8 cellular contexts compared by ENCODE assay signal in genomic region chr7:30285067-30285530, GRCh38. TPM values are rescaled to one million over a fixed set of nuclear protein-coding genes. Genes with fewer than 3 reads are reported as not detected.
A peak's percentile ranks its signal among the peaks of the same experiment; 100 is the strongest.
DNase-seq lines count a peak whose midpoint lies in the region; ATAC-seq, FAIRE-seq and TF ChIP-seq lines count a peak whose summit lies in the region.

No MANE protein-coding gene starts in this region.

- H3K4me3 ChIP-seq in Jurkat, Clone E6-1 (ENCODE audit: low read length): peak overlapping the region; percentile 77
- peak overlapping the region; percentile 39 to 57 (median 44) for H3K4me3 ChIP-seq in endothelial cell of umbilical vein (replicated peaks in 1 of 3; ENCODE audit: insufficient read depth in 1 of 3, low read depth in 1 of 3, low read length in 3 of 3)
- H3K4me3 ChIP-seq in naive thymus-derived CD4-positive, alpha-beta T cell (ENCODE audit: low read length): peak overlapping the region; percentile 57

- POLR2A ChIA-PET in endothelial cell of umbilical vein (lab: Charles Lee): no interaction called here
- POLR2A ChIA-PET in naive thymus-derived CD4-positive, alpha-beta T cell (lab: Charles Lee): interaction anchor here (0.6 to 4.6 kb wide), 10 partner anchors 21 to 258 kb away, joined by 3 to 50 read pairs (median 4); partner anchors contain the start of genes FKBP14 and NOD1

- peak overlapping the region; percentile 88 for H3K27ac Mint-ChIP-seq in activated CD8-positive, alpha-beta memory T cell treated with anti-CD3 and anti-CD28 coated beads, Interleukin-2, amount 10 ng/mL, durations not matched to agents 7 days and 5 days
- H3K27ac Mint-ChIP-seq in naive thymus-derived CD4-positive, alpha-beta T cell: peak overlapping the region in 8 of 9 donors; percentile 76 to 92 (median 91)
- no peak overlapping the region for H3K27ac Mint-ChIP-seq in type B pancreatic cell

- H2AFZ ChIP-seq in endothelial cell of umbilical vein (ENCODE audit: low read depth, low read length): peak overlapping the region; percentile 74

- BruUV-seq in endothelial cell of umbilical vein (replicated peaks; lab: Mats Ljungman, UMichigan): no TSS peak

- peak overlapping the region; percentile 84 for H3K27ac ChIP-seq in endothelial cell of umbilical vein (ENCODE audit: insufficient read depth, low read depth, low read length)
- peak overlapping the region; percentile 83 for H3K27ac ChIP-seq in naive thymus-derived CD4-positive, alpha-beta T cell (ENCODE audit: low read depth, low read length)

- H4K20me1 ChIP-seq in endothelial cell of umbilical vein (replicated peaks; ENCODE audit: control insufficient read depth, extremely low read depth, insufficient read depth, low read length): no peaks in the 10 kb centered on the region

- peaks cover 8% of the 10 kb centered on the region for H3K9me3 Mint-ChIP-seq in activated CD8-positive, alpha-beta memory T cell treated with anti-CD3 and anti-CD28 coated beads, Interleukin-2, amount 10 ng/mL, durations not matched to agents 7 days and 5 days (ENCODE audit: low read depth)
- peaks cover 0 to 4% (median 0%) of the 10 kb centered on the region in 11 donors for H3K9me3 Mint-ChIP-seq in naive thymus-derived CD4-positive, alpha-beta T cell
- no peaks in the 10 kb centered on the region for H3K9me3 Mint-ChIP-seq in type B pancreatic cell

- no peaks in the 10 kb centered on the region for H3K9me3 ChIP-seq in endothelial cell of umbilical vein (replicated peaks; ENCODE audit: control insufficient read depth, insufficient read depth, low read length)
- no peaks in the 10 kb centered on the region for H3K9me3 ChIP-seq in naive thymus-derived CD4-positive, alpha-beta T cell (ENCODE audit: control insufficient read depth in 2 of 3, low read length in 3 of 3)

- intact Hi-C loops in endothelial cell of umbilical vein (cut with micrococcal nuclease): loop anchor here (2.0 to 10.0 kb wide), 6 partner anchors 120 to 278 kb away; partner anchors contain the start of gene GGCT
- intact Hi-C loops in naive thymus-derived CD4-positive, alpha-beta T cell (cut with micrococcal nuclease): loop anchor here (2.0 to 10.0 kb wide), 5 partner anchors 46 to 160 kb away; partner anchors contain the start of gene MTURN (in 1 of the 2)

- DNase-seq in DMS53 (lab: John Stamatoyannopoulos, UW) (peak; percentile 90), endothelial cell of umbilical vein (ENCODE audit: low read depth, low spot score) (no peak), type B pancreatic cell (ENCODE audit: extremely low spot score, unreplicated experiment) (no peak), SIG-M5 treated with dmso at 0.1 percent for 504 hours (lab: John Stamatoyannopoulos, UW; ENCODE audit: unreplicated experiment) (no peak)
- no peak for DNase-seq in Jurkat, Clone E6-1 (ENCODE audit: low read depth, low spot score)
- peak; percentile 50 for DNase-seq in activated CD8-positive, alpha-beta memory T cell treated with anti-CD3 and anti-CD28 coated beads, Interleukin-2, amount 10 ng/mL, durations not matched to agents 7 days and 5 days
- DNase-seq in naive thymus-derived CD4-positive, alpha-beta T cell: peak in 3 of 9 donors; percentile 29 to 48 (median 48)

- dilution Hi-C loops in endothelial cell of umbilical vein (cut with MboI; ENCODE audit: extremely low pct_ligation_motif_present, low sequenced_read_pairs): no loop called here

- H3K27me3 Mint-ChIP-seq in activated CD8-positive, alpha-beta memory T cell treated with anti-CD3 and anti-CD28 coated beads, Interleukin-2, amount 10 ng/mL, durations not matched to agents 7 days and 5 days: no peaks in the 10 kb centered on the region
- peaks cover 0 to 2% (median 0%) of the 10 kb centered on the region in 5 donors for H3K27me3 Mint-ChIP-seq in naive thymus-derived CD4-positive, alpha-beta T cell
- no peaks in the 10 kb centered on the region for H3K27me3 Mint-ChIP-seq in type B pancreatic cell

- CTCF ChIA-PET in activated CD8-positive, alpha-beta memory T cell treated with anti-CD3 and anti-CD28 coated beads, Interleukin-2, amount 10 ng/mL, durations not matched to agents 7 days and 5 days (lab: Charles Lee): interaction anchor here (1.0 to 3.5 kb wide), 5 partner anchors 28 to 121 kb away, joined by 3 to 18 read pairs (median 3); no protein-coding TSS in a partner anchor
- CTCF ChIA-PET in endothelial cell of umbilical vein (lab: Charles Lee): interaction anchor here (0.7 to 2.0 kb wide), 4 partner anchors 9 to 128 kb away, joined by 3 to 8 read pairs (median 4); no protein-coding TSS in a partner anchor
- CTCF ChIA-PET in naive thymus-derived CD4-positive, alpha-beta T cell (lab: Charles Lee): interaction anchor here (0.6 to 0.7 kb wide), 2 partner anchors 46 to 64 kb away, joined by 3 to 4 read pairs; no protein-coding TSS in a partner anchor

- H3K36me3 Mint-ChIP-seq in activated CD8-positive, alpha-beta memory T cell treated with anti-CD3 and anti-CD28 coated beads, Interleukin-2, amount 10 ng/mL, durations not matched to agents 7 days and 5 days: peaks cover 25% of the 10 kb centered on the region
- peaks cover 0 to 20% (median 3%) of the 10 kb centered on the region in 5 donors for H3K36me3 Mint-ChIP-seq in naive thymus-derived CD4-positive, alpha-beta T cell
- H3K36me3 Mint-ChIP-seq in type B pancreatic cell: no peaks in the 10 kb centered on the region

- no peak for FAIRE-seq in endothelial cell of umbilical vein (lab: Jason Lieb, UNC)

- peak overlapping the region; percentile 77 for H3K4me3 Mint-ChIP-seq in activated CD8-positive, alpha-beta memory T cell treated with anti-CD3 and anti-CD28 coated beads, Interleukin-2, amount 10 ng/mL, durations not matched to agents 7 days and 5 days
- H3K4me3 Mint-ChIP-seq in naive thymus-derived CD4-positive, alpha-beta T cell: peak overlapping the region; percentile 78 to 99 (median 85)
- peak overlapping the region; percentile 80 for H3K4me3 Mint-ChIP-seq in type B pancreatic cell

- H3K9ac ChIP-seq in endothelial cell of umbilical vein (replicated peaks; ENCODE audit: extremely low read depth, insufficient read depth, low read length): peak overlapping the region; percentile 69

- H3K4me1 Mint-ChIP-seq in activated CD8-positive, alpha-beta memory T cell treated with anti-CD3 and anti-CD28 coated beads, Interleukin-2, amount 10 ng/mL, durations not matched to agents 7 days and 5 days: peaks cover 44% of the 10 kb centered on the region
- peaks cover 35 to 51% (median 47%) of the 10 kb centered on the region in 7 donors for H3K4me1 Mint-ChIP-seq in naive thymus-derived CD4-positive, alpha-beta T cell
- H3K4me1 Mint-ChIP-seq in type B pancreatic cell (ENCODE audit: unreplicated experiment): peaks cover 29% of the 10 kb centered on the region

- peak overlapping the region; percentile 60 for H3K4me2 ChIP-seq in endothelial cell of umbilical vein (ENCODE audit: insufficient read depth, low read length)

- H3K36me3 ChIP-seq in endothelial cell of umbilical vein (ENCODE audit: control insufficient read depth in 2 of 2, extremely low read depth in 1 of 2, insufficient read depth in 2 of 2, low read length in 2 of 2): no peaks in the 10 kb centered on the region
- no peaks in the 10 kb centered on the region for H3K36me3 ChIP-seq in naive thymus-derived CD4-positive, alpha-beta T cell (ENCODE audit: control insufficient read depth in 2 of 3, insufficient read depth in 3 of 3, low read length in 3 of 3)

- TF ChIP-seq POLR2A in endothelial cell of umbilical vein (IDR thresholded peaks at IDR 0.05; ENCODE audit: low read depth, low read length): no peak

- H3K9me1 ChIP-seq in endothelial cell of umbilical vein (replicated peaks; ENCODE audit: control insufficient read depth, extremely low read depth, insufficient read depth, low read length): no peaks in the 10 kb centered on the region

- no peaks in the 10 kb centered on the region for H3K27me3 ChIP-seq in endothelial cell of umbilical vein (ENCODE audit: control insufficient read depth in 2 of 2, insufficient read depth in 2 of 2, low read length in 2 of 2)
- H3K27me3 ChIP-seq in naive thymus-derived CD4-positive, alpha-beta T cell (ENCODE audit: control insufficient read depth in 2 of 2, insufficient read depth in 2 of 2, low read length in 2 of 2): no peaks in the 10 kb centered on the region

- peak; percentile 18 for ATAC-seq in GM21526 (IDR thresholded peaks at IDR 0.05; ENCODE audit: low FRiP score, unreplicated experiment)
- peak; percentile 4 for ATAC-seq in activated CD8-positive, alpha-beta memory T cell treated with anti-CD3 and anti-CD28 coated beads, Interleukin-2, amount 10 ng/mL, durations not matched to agents 7 days and 5 days
- ATAC-seq in naive thymus-derived CD4-positive, alpha-beta T cell: no peak

- no peak for TF ChIP-seq CTCF in endothelial cell of umbilical vein (IDR thresholded peaks at IDR 0.05; ENCODE audit: extremely low read depth in 1 of 2, insufficient read depth in 1 of 2, low read depth in 1 of 2, low read length in 2 of 2)
- TF ChIP-seq CTCF in type B pancreatic cell (conservative IDR thresholded peaks at IDR 0.05): no peak

- H3K79me2 ChIP-seq in endothelial cell of umbilical vein (ENCODE audit: control insufficient read depth, insufficient read depth, low read length): peaks cover 8% of the 10 kb centered on the region

- peaks cover 17% of the 10 kb centered on the region for H3K4me1 ChIP-seq in endothelial cell of umbilical vein (ENCODE audit: control insufficient read depth, extremely low read depth, insufficient read depth, low read length)
- peaks cover 6 to 27% of the 10 kb centered on the region in 2 donors for H3K4me1 ChIP-seq in naive thymus-derived CD4-positive, alpha-beta T cell (ENCODE audit: control insufficient read depth in 2 of 2, insufficient read depth in 2 of 2, low read length in 2 of 2)

TF ChIP-seq in endothelial cell of umbilical vein, 7 proteins besides CTCF, POLR2A, EP300 and RAD21:
- TF ChIP-seq POLR2AphosphoS5 (IDR thresholded peaks at IDR 0.05; ENCODE audit: insufficient read depth, low read depth, low read length) (peak; percentile 1), JUN (IDR thresholded peaks at IDR 0.05; ENCODE audit: borderline replicate concordance, insufficient read depth, insufficient read length, low read depth) (no peak)
TF ChIP-seq in endothelial cell of umbilical vein: peak in this region for 1.

RNA-seq across cellular contexts. Expression of gene ZNRF2, which starts 0.7 kb away (rescaled TPM):
- 12.5 TPM for polyA plus RNA-seq in Jurkat, Clone E6-1 (2012; ENCODE audit: insufficient read depth, insufficient read length)
- 10 to 100 TPM; 14.0 to 21.3 TPM for total RNA-seq in activated CD8-positive, alpha-beta memory T cell treated with anti-CD3 and anti-CD28 coated beads, Interleukin-2, amount 10 ng/mL, durations not matched to agents 7 days and 5 days
- total RNA-seq in endothelial cell of umbilical vein (5.7 and 5.9 TPM in 2 replicates), type B pancreatic cell (ENCODE audit: low replicate concordance) (11.2 and 15.6 TPM in 2 replicates)
- 0.96 and 1.4 TPM in 2 replicates for polyA plus RNA-seq in endothelial cell of umbilical vein
- polyA plus RNA-seq in endothelial cell of umbilical vein (2011; cell fraction: cytosol; rRNA removed): 1.3 and 1.5 TPM in 2 replicates
- polyA plus RNA-seq in endothelial cell of umbilical vein (2011; cell fraction: nucleus; rRNA removed): 1.9 and 2.7 TPM in 2 replicates
- polyA plus RNA-seq in endothelial cell of umbilical vein (2012): 1.3 and 2.3 TPM in 2 replicates
- 1.3 TPM in 2 replicates for polyA minus RNA-seq in endothelial cell of umbilical vein
- 12.8 TPM for polyA minus RNA-seq in endothelial cell of umbilical vein (2011; cell fraction: cytosol; rRNA and poly(A)+ RNA removed)
- polyA minus RNA-seq in endothelial cell of umbilical vein (2011; cell fraction: nucleus; rRNA and poly(A)+ RNA removed): 7.1 and 10.0 TPM in 2 replicates
- 10 to 100 TPM; 13.7 to 28.0 (median 24.4) TPM for total RNA-seq in naive thymus-derived CD4-positive, alpha-beta T cell
- under 1 TPM; 0.69 to 0.98 TPM for polyA plus RNA-seq in naive thymus-derived CD4-positive, alpha-beta T cell

Comparison
In these comparisons a context has a peak if more than half of its experiments do, and no peak if none do; other contexts are left out.
1. DNase-seq: peak in DMS53 (single experiment) and activated CD8-positive, alpha-beta memory T cell treated with anti-CD3 and anti-CD28 coated beads, Interleukin-2, amount 10 ng/mL, durations not matched to agents 7 days and 5 days (single experiment); none in Jurkat, Clone E6-1 (single experiment), endothelial cell of umbilical vein (single experiment), type B pancreatic cell (single experiment) and SIG-M5 treated with dmso at 0.1 percent for 504 hours (single experiment).
2. Peak in every context shown above with its lines, with median percentiles within 50 percentile points of each other: H3K4me3 ChIP-seq and H3K4me3 Mint-ChIP-seq.